ENCODE assay signal across 8 cellular contexts in the genomic region with DNA sequence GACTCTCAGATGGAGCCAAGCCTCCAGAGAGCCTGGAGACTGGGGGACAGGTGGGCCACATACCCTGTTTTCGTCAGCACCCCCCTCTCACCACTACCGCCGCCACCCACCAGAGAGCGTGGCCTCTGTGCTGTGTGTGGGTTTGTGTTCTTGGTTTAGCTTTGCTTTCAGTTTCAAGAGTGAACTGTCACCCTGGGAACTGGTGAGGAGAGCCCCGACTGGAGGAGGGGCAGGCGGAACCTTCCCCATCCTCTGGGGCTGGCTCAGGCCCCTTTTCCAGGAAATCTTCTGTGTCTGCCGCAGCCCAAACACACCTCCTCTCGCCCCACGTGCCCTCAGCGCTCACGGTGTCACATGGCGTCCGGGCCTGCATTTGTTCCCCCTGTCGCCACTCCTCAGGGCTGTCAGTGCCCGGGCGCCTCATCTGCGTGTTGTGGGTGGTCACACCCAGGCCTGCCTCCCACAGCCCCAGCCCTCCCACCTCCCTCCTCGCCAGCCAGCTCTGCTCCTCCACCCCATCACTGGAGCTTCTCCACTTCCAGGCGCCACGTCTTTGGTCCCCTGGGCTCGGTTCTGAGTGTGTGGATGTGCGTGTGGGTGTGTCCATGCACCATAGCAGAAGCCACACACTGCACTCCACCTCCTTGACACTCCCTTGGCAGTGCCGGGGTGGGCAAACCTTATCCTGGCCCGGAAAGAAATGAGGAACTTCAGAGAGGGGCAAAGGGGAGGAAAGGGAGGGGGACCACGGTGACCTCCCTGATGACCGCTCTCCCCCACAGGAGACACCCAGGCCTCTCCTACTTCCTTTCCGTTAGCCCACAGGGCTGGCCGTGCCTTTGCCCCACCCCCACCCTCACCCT. TPM values are rescaled to one million over a fixed set of nuclear protein-coding genes. Genes with fewer than 3 reads are reported as not detected.
DNase-seq lines count a peak whose midpoint lies in the region; ATAC-seq and TF ChIP-seq lines count a peak whose summit lies in the region.

No MANE protein-coding gene starts in this region.

- H3K27ac ChIP-seq in SJCRH30: peak overlapping the region; percentile 57
- H3K27ac ChIP-seq in stomach: peak overlapping the region; percentile 2 to 76 (median 67)

- no peaks in the 10 kb centered on the region for H3K36me3 ChIP-seq in SJCRH30
- peaks cover 0 to 17% (median 3%) of the 10 kb centered on the region in 4 donors for H3K36me3 ChIP-seq in stomach

- H3K4me3 ChIP-seq in SJCRH30: peak overlapping the region; percentile 45
- peak overlapping the region in 2 of 4 donors; percentile 13 to 32 for H3K4me3 ChIP-seq in stomach

- H3K4me1 ChIP-seq in SJCRH30 (peaks cover 31% of the 10 kb centered on the region), stomach (peaks cover 4 to 66% (median 32%) of the 10 kb centered on the region in 4 donors)

- DNase-seq in SJCRH30 (peak; percentile 81), mucosa of gallbladder (ENCODE audit: low spot score) (peak; percentile 27), stomach (peak; percentile 37), T1000 (lab: John Stamatoyannopoulos, UW) (no peak), NCI-H2081 treated with DMSO at 0.1 percent for 48 hours (lab: John Stamatoyannopoulos, UW) (no peak)
- DNase-seq in activated naive CD4-positive, alpha-beta T cell treated with anti-CD3 and anti-CD28 coated beads, Interleukin-2, amount 50 U/mL, for 16 hours: peak; percentile 71

- H3K9me3 ChIP-seq in SJCRH30 (replicated peaks) (no peaks in the 10 kb centered on the region), stomach (no peaks in the 10 kb centered on the region)

- intact Hi-C loops in stomach (cut with DNase I; ENCODE audit: low total_unique reads): loop anchor here (5.0 kb wide), 1 partner anchor 110 kb away; no protein-coding TSS in a partner anchor

- no peak for TF ChIP-seq POLR2A in stomach (IDR thresholded peaks at IDR 0.05)

- ATAC-seq in GM18502 (IDR thresholded peaks at IDR 0.05; ENCODE audit: poor library complexity, unreplicated experiment): peak; percentile 64
- ATAC-seq in HG02840 (IDR thresholded peaks at IDR 0.05; ENCODE audit: low FRiP score, unreplicated experiment): peak; percentile 56

- 19 to 54% (median 41%) methylated on average over 20 to 28 of the region's 28 CpGs for WGBS in stomach, 5 donors

- H3K27me3 ChIP-seq in SJCRH30 (no peaks in the 10 kb centered on the region), stomach (no peaks in the 10 kb centered on the region)

- TF ChIP-seq EP300 in stomach (IDR thresholded peaks at IDR 0.05): no peak

- peak in 1 of 7 experiments; percentile 11 for TF ChIP-seq CTCF in stomach (IDR thresholded peaks at IDR 0.05)

RNA-seq across cellular contexts. Expression of a gene that starts 27.8 kb away (rescaled TPM):
- total RNA-seq in SJCRH30 (2014; rRNA removed; shearing (Covaris generic)): 5.3 and 5.5 TPM in 2 replicates
- total RNA-seq in mucosa of gallbladder: 12.5 TPM
- 10 to 100 TPM in 3 of 5 donors, 1 to 10 TPM in 2; 7.1 to 34.5 (median 19.6) TPM for total RNA-seq in stomach
- polyA plus RNA-seq in stomach: 10 to 100 TPM in 1 of 3 donors, 1 to 10 TPM in 2; 3.9 to 17.9 (median 7.0) TPM

Comparison
In these comparisons a context has a peak if more than half of its experiments do, and no peak if none do; other contexts are left out.
1. DNase-seq: peak in SJCRH30 (2 of 2), activated naive CD4-positive, alpha-beta T cell treated with anti-CD3 and anti-CD28 coated beads, Interleukin-2, amount 50 U/mL, for 16 hours (single experiment), mucosa of gallbladder (single experiment) and stomach (single experiment); none in T1000 (single experiment) and NCI-H2081 treated with DMSO at 0.1 percent for 48 hours (single experiment).